16 cellular contexts compared by ENCODE assay signal in the genomic region with DNA sequence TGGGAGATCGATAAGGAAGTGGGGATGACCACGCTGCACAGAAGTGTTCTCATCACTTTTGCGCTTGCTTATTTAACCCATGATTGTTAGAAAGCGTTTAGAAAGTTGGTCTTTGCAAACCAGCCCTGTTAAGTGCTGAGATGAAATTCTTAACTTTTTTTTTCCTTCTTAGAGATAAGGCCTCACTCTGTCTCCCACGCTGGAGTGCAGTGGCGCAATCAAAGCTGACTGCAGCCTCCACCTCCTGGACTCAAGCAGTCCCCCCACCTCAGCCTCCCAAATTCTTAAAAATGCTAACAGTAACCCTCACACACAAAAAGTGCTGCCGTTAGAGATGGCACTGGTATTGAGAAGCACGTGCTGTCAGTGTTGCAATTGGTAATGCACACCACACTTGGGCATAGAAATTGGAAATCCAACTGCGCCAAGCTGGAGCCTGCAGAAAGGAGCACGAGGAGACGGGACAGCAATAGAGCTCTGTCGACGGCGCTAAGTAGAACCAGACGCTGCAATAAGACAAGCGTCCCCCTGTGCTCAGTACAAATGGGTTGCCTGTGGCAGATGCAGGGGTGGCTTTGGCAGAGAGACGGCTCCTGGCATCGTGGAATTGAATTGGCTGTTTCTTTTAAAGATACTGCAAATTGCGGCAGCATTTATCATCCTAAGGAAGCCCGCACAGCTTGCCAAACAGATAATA.
"Had no signal": no experiment of that assay in that cellular context is flagged by ENCODE, and none has a peak within 500 bp of the region (broad histone marks: within the 10 kb centered on the region; RNA-seq: fewer than 3 reads in every experiment).

No MANE protein-coding gene starts in this region.

- H3K9me3 ChIP-seq: ascending aorta, tibial nerve had no signal

- H3K27ac ChIP-seq: ascending aorta, coronary artery, epithelial cell of prostate, tibial nerve had no signal

- H3K36me3 Mint-ChIP-seq: natural killer cell treated with Interleukin-12 subunit alpha and Interleukin-12 subunit beta and Interleukin-15 and Interleukin-18, amount 100 ng/mL, for 72 hours had no signal

- H3K9me3 Mint-ChIP-seq: effector memory CD8-positive, alpha-beta T cell; natural killer cell treated with Interleukin-12 subunit alpha and Interleukin-12 subunit beta and Interleukin-15 and Interleukin-18, amount 100 ng/mL, for 72 hours; T-helper 2 cell treated with Interferon-gamma antibody and Interleukin-4, amounts not matched to agents 5 μg/mL and 100 μg/mL, for 36 hours had no signal

- DNase-seq: activated CD4-positive, alpha-beta T cell treated with anti-CD3 and anti-CD28 coated beads, Interleukin-2, amount 50 U/mL, for 4 hours; activated effector memory CD4-positive, alpha-beta T cell treated with anti-CD3 and anti-CD28 coated beads, Interleukin-2, amount 50 U/mL, for 16 hours; activated T-cell treated with anti-CD3 and anti-CD28 coated beads, Interleukin-2, amount 50 U/mL, for 1 hour; effector memory CD8-positive, alpha-beta T cell; glutamatergic neuron; mammary epithelial cell; SIG-M5; stimulated activated CD4-positive, alpha-beta T cell treated with anti-CD3 and anti-CD28 coated beads, Interleukin-4, amount 100 ng/mL, for 4 hours; SW 1271 had no signal

- H3K27ac Mint-ChIP-seq: activated naive CD8-positive, alpha-beta T cell; natural killer cell treated with Interleukin-12 subunit alpha and Interleukin-12 subunit beta and Interleukin-15 and Interleukin-18, amount 100 ng/mL, for 72 hours; T-helper 2 cell treated with Interferon-gamma antibody and Interleukin-4, amounts not matched to agents 5 μg/mL and 100 μg/mL, for 36 hours had no signal

- H3K36me3 ChIP-seq: ascending aorta, tibial nerve had no signal

- H3K27me3 Mint-ChIP-seq: activated naive CD8-positive, alpha-beta T cell; effector memory CD8-positive, alpha-beta T cell; natural killer cell treated with Interleukin-12 subunit alpha and Interleukin-12 subunit beta and Interleukin-15 and Interleukin-18, amount 100 ng/mL, for 72 hours had no signal

- H3K4me3 Mint-ChIP-seq: activated naive CD8-positive, alpha-beta T cell; effector memory CD8-positive, alpha-beta T cell; natural killer cell treated with Interleukin-12 subunit alpha and Interleukin-12 subunit beta and Interleukin-15 and Interleukin-18, amount 100 ng/mL, for 72 hours; T-helper 2 cell treated with Interferon-gamma antibody and Interleukin-4, amounts not matched to agents 5 μg/mL and 100 μg/mL, for 36 hours had no signal

- H3K4me3 ChIP-seq: ascending aorta, coronary artery, tibial nerve had no signal

- H3K27me3 ChIP-seq: ascending aorta, tibial nerve had no signal
